ENCODE assay signal across 1 cellular context in the genomic region with DNA sequence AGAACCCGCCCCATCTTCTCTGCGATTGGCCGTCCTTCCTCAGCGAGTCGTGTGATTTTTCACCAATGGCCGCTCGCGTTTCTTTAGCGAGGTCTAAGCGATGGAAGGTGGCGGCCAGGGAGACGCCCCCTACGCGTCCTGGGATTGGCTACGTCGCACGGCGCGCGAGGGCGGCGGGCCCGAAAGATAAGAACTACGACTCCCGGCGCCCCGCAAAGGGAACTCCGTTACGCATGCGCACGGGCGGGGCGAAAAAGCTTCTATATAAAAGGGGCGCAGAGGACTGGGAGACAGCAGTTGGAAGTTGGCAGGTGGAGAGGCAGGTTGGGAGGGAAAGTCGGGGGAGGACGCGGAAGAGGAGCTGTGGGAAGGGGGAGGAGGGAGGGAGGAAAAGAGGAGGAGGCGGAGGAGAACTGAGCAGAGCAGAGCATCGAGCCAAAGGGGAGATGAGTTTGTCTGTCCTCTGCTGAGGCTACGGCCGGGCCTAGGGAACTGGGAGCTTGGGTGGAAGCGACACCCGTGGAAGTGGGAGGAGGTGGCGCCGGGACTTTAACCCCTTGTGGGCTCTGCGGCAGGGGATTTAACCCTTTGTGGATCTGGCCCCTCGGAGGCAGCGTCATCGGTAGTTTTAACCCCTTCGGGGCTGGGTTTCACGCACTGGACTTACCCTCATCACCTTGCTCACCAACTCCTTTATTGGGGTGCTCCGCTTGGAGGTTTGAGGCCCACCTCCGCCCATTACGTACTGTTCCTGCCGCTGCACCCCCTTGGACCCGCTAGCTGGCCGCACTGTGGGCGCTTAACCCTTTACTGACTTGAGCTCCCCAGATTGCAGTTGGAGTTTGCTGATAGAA.
TF ChIP-seq lines count a peak whose summit lies in the region.

A gene with protein sequence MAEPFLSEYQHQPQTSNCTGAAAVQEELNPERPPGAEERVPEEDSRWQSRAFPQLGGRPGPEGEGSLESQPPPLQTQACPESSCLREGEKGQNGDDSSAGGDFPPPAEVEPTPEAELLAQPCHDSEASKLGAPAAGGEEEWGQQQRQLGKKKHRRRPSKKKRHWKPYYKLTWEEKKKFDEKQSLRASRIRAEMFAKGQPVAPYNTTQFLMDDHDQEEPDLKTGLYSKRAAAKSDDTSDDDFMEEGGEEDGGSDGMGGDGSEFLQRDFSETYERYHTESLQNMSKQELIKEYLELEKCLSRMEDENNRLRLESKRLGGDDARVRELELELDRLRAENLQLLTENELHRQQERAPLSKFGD (plus strand): TSS at position 293 of the 854 bp plus-strand sequence. CDS start 716 bp downstream, outside the sequence.

TF ChIP-seq in GM12878, 131 proteins besides CTCF, POLR2A, EP300 and RAD21 (continued from another document and continues in another):
- TF ChIP-seq, protein P1, sequence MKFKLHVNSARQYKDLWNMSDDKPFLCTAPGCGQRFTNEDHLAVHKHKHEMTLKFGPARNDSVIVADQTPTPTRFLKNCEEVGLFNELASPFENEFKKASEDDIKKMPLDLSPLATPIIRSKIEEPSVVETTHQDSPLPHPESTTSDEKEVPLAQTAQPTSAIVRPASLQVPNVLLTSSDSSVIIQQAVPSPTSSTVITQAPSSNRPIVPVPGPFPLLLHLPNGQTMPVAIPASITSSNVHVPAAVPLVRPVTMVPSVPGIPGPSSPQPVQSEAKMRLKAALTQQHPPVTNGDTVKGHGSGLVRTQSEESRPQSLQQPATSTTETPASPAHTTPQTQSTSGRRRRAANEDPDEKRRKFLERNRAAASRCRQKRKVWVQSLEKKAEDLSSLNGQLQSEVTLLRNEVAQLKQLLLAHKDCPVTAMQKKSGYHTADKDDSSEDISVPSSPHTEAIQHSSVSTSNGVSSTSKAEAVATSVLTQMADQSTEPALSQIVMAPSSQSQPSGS (IDR thresholded peaks at IDR 0.05; ENCODE audit: low read length): no peak
- TF ChIP-seq LARP7 (IDR thresholded peaks at IDR 0.05): peak; percentile 97
- peak; percentile 99 for TF ChIP-seq CBFB (IDR thresholded peaks at IDR 0.05; ENCODE audit: low read depth)
- TF ChIP-seq, protein P2, sequence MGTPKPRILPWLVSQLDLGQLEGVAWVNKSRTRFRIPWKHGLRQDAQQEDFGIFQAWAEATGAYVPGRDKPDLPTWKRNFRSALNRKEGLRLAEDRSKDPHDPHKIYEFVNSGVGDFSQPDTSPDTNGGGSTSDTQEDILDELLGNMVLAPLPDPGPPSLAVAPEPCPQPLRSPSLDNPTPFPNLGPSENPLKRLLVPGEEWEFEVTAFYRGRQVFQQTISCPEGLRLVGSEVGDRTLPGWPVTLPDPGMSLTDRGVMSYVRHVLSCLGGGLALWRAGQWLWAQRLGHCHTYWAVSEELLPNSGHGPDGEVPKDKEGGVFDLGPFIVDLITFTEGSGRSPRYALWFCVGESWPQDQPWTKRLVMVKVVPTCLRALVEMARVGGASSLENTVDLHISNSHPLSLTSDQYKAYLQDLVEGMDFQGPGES (IDR thresholded peaks at IDR 0.05): no peak
- peak; percentile 96; the same call in 1 of the 2 replicates for TF ChIP-seq MTA3 (IDR thresholded peaks at IDR 0.05; ENCODE audit: borderline replicate concordance, low read length)
- TF ChIP-seq TCF7 (IDR thresholded peaks at IDR 0.05; ENCODE audit: borderline replicate concordance): no peak
- TF ChIP-seq, protein P3, sequence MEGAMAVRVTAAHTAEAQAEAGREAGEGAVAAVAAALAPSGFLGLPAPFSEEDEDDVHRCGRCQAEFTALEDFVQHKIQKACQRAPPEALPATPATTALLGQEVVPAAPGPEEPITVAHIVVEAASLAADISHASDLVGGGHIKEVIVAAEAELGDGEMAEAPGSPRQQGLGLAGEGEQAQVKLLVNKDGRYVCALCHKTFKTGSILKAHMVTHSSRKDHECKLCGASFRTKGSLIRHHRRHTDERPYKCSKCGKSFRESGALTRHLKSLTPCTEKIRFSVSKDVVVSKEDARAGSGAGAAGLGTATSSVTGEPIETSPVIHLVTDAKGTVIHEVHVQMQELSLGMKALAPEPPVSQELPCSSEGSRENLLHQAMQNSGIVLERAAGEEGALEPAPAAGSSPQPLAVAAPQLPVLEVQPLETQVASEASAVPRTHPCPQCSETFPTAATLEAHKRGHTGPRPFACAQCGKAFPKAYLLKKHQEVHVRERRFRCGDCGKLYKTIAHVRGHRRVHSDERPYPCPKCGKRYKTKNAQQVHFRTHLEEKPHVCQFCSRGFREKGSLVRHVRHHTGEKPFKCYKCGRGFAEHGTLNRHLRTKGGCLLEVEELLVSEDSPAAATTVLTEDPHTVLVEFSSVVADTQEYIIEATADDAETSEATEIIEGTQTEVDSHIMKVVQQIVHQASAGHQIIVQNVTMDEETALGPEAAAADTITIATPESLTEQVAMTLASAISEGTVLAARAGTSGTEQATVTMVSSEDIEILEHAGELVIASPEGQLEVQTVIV (IDR thresholded peaks at IDR 0.05; ENCODE audit: borderline replicate concordance, partially characterized antibody): peak; percentile 80
- no peak for TF ChIP-seq SMC3 (IDR thresholded peaks at IDR 0.05; ENCODE audit: borderline replicate concordance, low read length)
- TF ChIP-seq FOS (IDR thresholded peaks at IDR 0.05; ENCODE audit: borderline replicate concordance, extremely low read depth, insufficient read length): no peak
- TF ChIP-seq ZNF274 (IDR thresholded peaks at IDR 0.05; ENCODE audit: insufficient read depth, insufficient read length): no peak
- TF ChIP-seq ZZZ3 (IDR thresholded peaks at IDR 0.05; ENCODE audit: control insufficient read depth, insufficient read length, low read depth): no peak
- TF ChIP-seq TCF12 (IDR thresholded peaks at IDR 0.05; ENCODE audit: low read depth, low read length): peak; percentile 95
- TF ChIP-seq SIX5 (IDR thresholded peaks at IDR 0.05; ENCODE audit: low read depth, low read length, severe bottlenecking): peak; percentile 83
- TF ChIP-seq MTA2 (IDR thresholded peaks at IDR 0.05; ENCODE audit: low read depth): peak; percentile 90
- TF ChIP-seq EZH2 (IDR thresholded peaks at IDR 0.05; ENCODE audit: borderline replicate concordance, control insufficient read depth, low read depth, low read length): no peak
- TF ChIP-seq RAD51 (IDR thresholded peaks at IDR 0.05): no peak
- TF ChIP-seq JUNB (IDR thresholded peaks at IDR 0.05): no peak; the same call in 1 of the 2 replicates
- no peak for TF ChIP-seq BRCA1 (IDR thresholded peaks at IDR 0.05; ENCODE audit: low read depth, low read length)
- TF ChIP-seq MYB (IDR thresholded peaks at IDR 0.05; ENCODE audit: borderline replicate concordance, low read depth, low read length): peak; percentile 84
- TF ChIP-seq DPF2 (IDR thresholded peaks at IDR 0.05): peak; percentile 69
- peak; percentile 43; the same call in 1 of the 2 replicates for TF ChIP-seq BCL11A (IDR thresholded peaks at IDR 0.05; ENCODE audit: low read depth, low read length)
- TF ChIP-seq CBX3 (IDR thresholded peaks at IDR 0.05; ENCODE audit: borderline replicate concordance, low read depth): no peak
- peak; percentile 57 for TF ChIP-seq KLF5 (IDR thresholded peaks at IDR 0.05; ENCODE audit: partially characterized antibody)
- TF ChIP-seq MXI1 (IDR thresholded peaks at IDR 0.05; ENCODE audit: low read depth, low read length): no peak
- TF ChIP-seq CHD1 (IDR thresholded peaks at IDR 0.05; ENCODE audit: low read depth, low read length): peak; percentile 84
- peak; percentile 59; the same call in 1 of the 2 replicates for TF ChIP-seq RFX5 (IDR thresholded peaks at IDR 0.05; ENCODE audit: low read depth, low read length)
- peak; percentile 90 for TF ChIP-seq ZBED1 (IDR thresholded peaks at IDR 0.05; ENCODE audit: borderline replicate concordance)
- TF ChIP-seq NFIC (IDR thresholded peaks at IDR 0.05; ENCODE audit: low read depth, low read length): peak; percentile 35; the same call in 1 of the 2 replicates
- peak; percentile 99 for TF ChIP-seq POU2F2 (IDR thresholded peaks at IDR 0.05; ENCODE audit: borderline replicate concordance, low read depth, low read length)
- TF ChIP-seq ZNF217 (IDR thresholded peaks at IDR 0.05): no peak
- peak; percentile 94 for TF ChIP-seq EED (IDR thresholded peaks at IDR 0.05; ENCODE audit: low read depth)
- TF ChIP-seq NRF1 (conservative IDR thresholded peaks at IDR 0.05; ENCODE audit: low read depth, low read length): peak; percentile 95
- peak; percentile 52; the same call in 1 of the 2 replicates for TF ChIP-seq YY1 (IDR thresholded peaks at IDR 0.05; ENCODE audit: low read depth, low read length)
- peak; percentile 100 for TF ChIP-seq SMAD5 (IDR thresholded peaks at IDR 0.05; ENCODE audit: low read depth)
- TF ChIP-seq STAT1 (conservative IDR thresholded peaks at IDR 0.05): no peak
- TF ChIP-seq CREM (IDR thresholded peaks at IDR 0.05; ENCODE audit: low read depth): no peak; the same call in none of the 2 replicates
- TF ChIP-seq, protein P4, sequence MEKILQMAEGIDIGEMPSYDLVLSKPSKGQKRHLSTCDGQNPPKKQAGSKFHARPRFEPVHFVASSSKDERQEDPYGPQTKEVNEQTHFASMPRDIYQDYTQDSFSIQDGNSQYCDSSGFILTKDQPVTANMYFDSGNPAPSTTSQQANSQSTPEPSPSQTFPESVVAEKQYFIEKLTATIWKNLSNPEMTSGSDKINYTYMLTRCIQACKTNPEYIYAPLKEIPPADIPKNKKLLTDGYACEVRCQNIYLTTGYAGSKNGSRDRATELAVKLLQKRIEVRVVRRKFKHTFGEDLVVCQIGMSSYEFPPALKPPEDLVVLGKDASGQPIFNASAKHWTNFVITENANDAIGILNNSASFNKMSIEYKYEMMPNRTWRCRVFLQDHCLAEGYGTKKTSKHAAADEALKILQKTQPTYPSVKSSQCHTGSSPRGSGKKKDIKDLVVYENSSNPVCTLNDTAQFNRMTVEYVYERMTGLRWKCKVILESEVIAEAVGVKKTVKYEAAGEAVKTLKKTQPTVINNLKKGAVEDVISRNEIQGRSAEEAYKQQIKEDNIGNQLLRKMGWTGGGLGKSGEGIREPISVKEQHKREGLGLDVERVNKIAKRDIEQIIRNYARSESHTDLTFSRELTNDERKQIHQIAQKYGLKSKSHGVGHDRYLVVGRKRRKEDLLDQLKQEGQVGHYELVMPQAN (conservative IDR thresholded peaks at IDR 0.05): peak; percentile 78; the same call in 1 of the 2 replicates
- TF ChIP-seq KDM1A (IDR thresholded peaks at IDR 0.05; ENCODE audit: borderline replicate concordance): no peak
- peak; percentile 73 for TF ChIP-seq IRF4 (IDR thresholded peaks at IDR 0.05; ENCODE audit: low read depth, low read length)
- no peak for TF ChIP-seq ZNF24 (IDR thresholded peaks at IDR 0.05)
- TF ChIP-seq, protein P5, sequence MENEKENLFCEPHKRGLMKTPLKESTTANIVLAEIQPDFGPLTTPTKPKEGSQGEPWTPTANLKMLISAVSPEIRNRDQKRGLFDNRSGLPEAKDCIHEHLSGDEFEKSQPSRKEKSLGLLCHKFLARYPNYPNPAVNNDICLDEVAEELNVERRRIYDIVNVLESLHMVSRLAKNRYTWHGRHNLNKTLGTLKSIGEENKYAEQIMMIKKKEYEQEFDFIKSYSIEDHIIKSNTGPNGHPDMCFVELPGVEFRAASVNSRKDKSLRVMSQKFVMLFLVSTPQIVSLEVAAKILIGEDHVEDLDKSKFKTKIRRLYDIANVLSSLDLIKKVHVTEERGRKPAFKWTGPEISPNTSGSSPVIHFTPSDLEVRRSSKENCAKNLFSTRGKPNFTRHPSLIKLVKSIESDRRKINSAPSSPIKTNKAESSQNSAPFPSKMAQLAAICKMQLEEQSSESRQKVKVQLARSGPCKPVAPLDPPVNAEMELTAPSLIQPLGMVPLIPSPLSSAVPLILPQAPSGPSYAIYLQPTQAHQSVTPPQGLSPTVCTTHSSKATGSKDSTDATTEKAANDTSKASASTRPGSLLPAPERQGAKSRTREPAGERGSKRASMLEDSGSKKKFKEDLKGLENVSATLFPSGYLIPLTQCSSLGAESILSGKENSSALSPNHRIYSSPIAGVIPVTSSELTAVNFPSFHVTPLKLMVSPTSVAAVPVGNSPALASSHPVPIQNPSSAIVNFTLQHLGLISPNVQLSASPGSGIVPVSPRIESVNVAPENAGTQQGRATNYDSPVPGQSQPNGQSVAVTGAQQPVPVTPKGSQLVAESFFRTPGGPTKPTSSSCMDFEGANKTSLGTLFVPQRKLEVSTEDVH (IDR thresholded peaks at IDR 0.05; ENCODE audit: low read depth, partially characterized antibody): peak; percentile 18
- TF ChIP-seq SMARCA5 (IDR thresholded peaks at IDR 0.05): peak; percentile 59; the same call in 1 of the 2 replicates
- TF ChIP-seq, protein P6, sequence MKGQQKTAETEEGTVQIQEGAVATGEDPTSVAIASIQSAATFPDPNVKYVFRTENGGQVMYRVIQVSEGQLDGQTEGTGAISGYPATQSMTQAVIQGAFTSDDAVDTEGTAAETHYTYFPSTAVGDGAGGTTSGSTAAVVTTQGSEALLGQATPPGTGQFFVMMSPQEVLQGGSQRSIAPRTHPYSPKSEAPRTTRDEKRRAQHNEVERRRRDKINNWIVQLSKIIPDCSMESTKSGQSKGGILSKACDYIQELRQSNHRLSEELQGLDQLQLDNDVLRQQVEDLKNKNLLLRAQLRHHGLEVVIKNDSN (IDR thresholded peaks at IDR 0.05; ENCODE audit: borderline replicate concordance, extremely low read length, insufficient read depth, low read depth, low read length): no peak
- TF ChIP-seq, protein P7, sequence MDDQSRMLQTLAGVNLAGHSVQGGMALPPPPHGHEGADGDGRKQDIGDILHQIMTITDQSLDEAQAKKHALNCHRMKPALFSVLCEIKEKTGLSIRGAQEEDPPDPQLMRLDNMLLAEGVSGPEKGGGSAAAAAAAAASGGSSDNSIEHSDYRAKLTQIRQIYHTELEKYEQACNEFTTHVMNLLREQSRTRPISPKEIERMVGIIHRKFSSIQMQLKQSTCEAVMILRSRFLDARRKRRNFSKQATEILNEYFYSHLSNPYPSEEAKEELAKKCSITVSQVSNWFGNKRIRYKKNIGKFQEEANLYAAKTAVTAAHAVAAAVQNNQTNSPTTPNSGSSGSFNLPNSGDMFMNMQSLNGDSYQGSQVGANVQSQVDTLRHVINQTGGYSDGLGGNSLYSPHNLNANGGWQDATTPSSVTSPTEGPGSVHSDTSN (IDR thresholded peaks at IDR 0.05; ENCODE audit: insufficient replicate concordance, low read depth, low read length): peak; percentile 86
- TF ChIP-seq GATAD2B (conservative IDR thresholded peaks at IDR 0.05; ENCODE audit: low read depth): peak; percentile 98
- TF ChIP-seq ZSCAN29 (IDR thresholded peaks at IDR 0.05): no peak
- 0 out of 4 replicates have a peak, but pooled peaks of 1 of the 2 experiments have one; percentile 10 for TF ChIP-seq CEBPB (IDR thresholded peaks at IDR 0.05; ENCODE audit: borderline replicate concordance in 1 of 2, low read depth in 2 of 2, low read length in 2 of 2)
- TF ChIP-seq CBX5 (IDR thresholded peaks at IDR 0.05; ENCODE audit: low read depth): no peak; the same call in 1 of the 2 replicates
- TF ChIP-seq, protein P8, sequence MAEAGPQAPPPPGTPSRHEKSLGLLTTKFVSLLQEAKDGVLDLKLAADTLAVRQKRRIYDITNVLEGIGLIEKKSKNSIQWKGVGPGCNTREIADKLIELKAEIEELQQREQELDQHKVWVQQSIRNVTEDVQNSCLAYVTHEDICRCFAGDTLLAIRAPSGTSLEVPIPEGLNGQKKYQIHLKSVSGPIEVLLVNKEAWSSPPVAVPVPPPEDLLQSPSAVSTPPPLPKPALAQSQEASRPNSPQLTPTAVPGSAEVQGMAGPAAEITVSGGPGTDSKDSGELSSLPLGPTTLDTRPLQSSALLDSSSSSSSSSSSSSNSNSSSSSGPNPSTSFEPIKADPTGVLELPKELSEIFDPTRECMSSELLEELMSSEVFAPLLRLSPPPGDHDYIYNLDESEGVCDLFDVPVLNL (IDR thresholded peaks at IDR 0.05; ENCODE audit: low read depth, low read length): peak; percentile 82
- no peak for TF ChIP-seq SPI1 (IDR thresholded peaks at IDR 0.05; ENCODE audit: borderline replicate concordance, insufficient read depth, low read depth, low read length)
- peak; percentile 48 for TF ChIP-seq SP1 (IDR thresholded peaks at IDR 0.05; ENCODE audit: low read depth, low read length)
